ENCODE assay signal across 20 cellular contexts in genomic region chr2:58730764-58731487, GRCh38.
"Had no signal": no experiment of that assay in that cellular context is flagged by ENCODE, and none has a peak within 500 bp of the region (broad histone marks: within the 10 kb centered on the region; RNA-seq: fewer than 3 reads in every experiment).

No MANE protein-coding gene starts in this region.

- DNase-seq: activated CD4-positive, alpha-beta T cell treated with anti-CD3 and anti-CD28 coated beads for 1 hour; activated CD4-positive, alpha-beta T cell treated with anti-CD3 and anti-CD28 coated beads, Interleukin-2, amount 50 U/mL, for 4 hours; activated gamma-delta T cell; adrenal gland; dermis blood vessel endothelial cell; effector memory CD4-positive, alpha-beta T cell; esophagus squamous epithelium; left cardiac atrium; mesenchymal stem cell; mucosa of descending colon; naive thymus-derived CD4-positive, alpha-beta T cell; right cardiac atrium; stimulated activated CD4-positive, alpha-beta T cell treated with anti-CD3 and anti-CD28 coated beads, Interleukin-15, amount 100 ng/mL, for 24 hours; stimulated activated CD4-positive, alpha-beta T cell treated with anti-CD3 and anti-CD28 coated beads, Interleukin-2, amount 100 ng/mL, for 48 hours; stimulated activated naive CD8-positive, alpha-beta T cell treated with anti-CD3 and anti-CD28 coated beads, Interleukin-15, amount 100 ng/mL, for 72 hours; T-helper 9 cell; WERI-Rb-1 had no signal

- H3K36me3 ChIP-seq: adrenal gland, esophagus squamous epithelium, prostate gland, vagina, WERI-Rb-1 had no signal

- H3K9me3 ChIP-seq: adrenal gland, esophagus squamous epithelium, mucosa of descending colon, prostate gland, vagina had no signal

- H3K27ac ChIP-seq: adrenal gland, esophagus squamous epithelium, prostate gland, skin epidermis, vagina, WERI-Rb-1 had no signal

- ATAC-seq: left cardiac atrium; mucosa of descending colon; right cardiac atrium; stimulated activated naive CD8-positive, alpha-beta T cell treated with anti-CD3 and anti-CD28 coated beads, Interleukin-15, amount 100 ng/mL, for 72 hours had no signal

- H3K27me3 ChIP-seq: adrenal gland, esophagus squamous epithelium, vagina had no signal

- H3K4me1 ChIP-seq: adrenal gland, esophagus squamous epithelium, prostate gland, vagina had no signal

- H3K4me3 ChIP-seq: adrenal gland, esophagus squamous epithelium, mucosa of descending colon, prostate gland, skin epidermis, vagina had no signal
